ENCODE assay signal across 1 cellular context in the genomic region with DNA sequence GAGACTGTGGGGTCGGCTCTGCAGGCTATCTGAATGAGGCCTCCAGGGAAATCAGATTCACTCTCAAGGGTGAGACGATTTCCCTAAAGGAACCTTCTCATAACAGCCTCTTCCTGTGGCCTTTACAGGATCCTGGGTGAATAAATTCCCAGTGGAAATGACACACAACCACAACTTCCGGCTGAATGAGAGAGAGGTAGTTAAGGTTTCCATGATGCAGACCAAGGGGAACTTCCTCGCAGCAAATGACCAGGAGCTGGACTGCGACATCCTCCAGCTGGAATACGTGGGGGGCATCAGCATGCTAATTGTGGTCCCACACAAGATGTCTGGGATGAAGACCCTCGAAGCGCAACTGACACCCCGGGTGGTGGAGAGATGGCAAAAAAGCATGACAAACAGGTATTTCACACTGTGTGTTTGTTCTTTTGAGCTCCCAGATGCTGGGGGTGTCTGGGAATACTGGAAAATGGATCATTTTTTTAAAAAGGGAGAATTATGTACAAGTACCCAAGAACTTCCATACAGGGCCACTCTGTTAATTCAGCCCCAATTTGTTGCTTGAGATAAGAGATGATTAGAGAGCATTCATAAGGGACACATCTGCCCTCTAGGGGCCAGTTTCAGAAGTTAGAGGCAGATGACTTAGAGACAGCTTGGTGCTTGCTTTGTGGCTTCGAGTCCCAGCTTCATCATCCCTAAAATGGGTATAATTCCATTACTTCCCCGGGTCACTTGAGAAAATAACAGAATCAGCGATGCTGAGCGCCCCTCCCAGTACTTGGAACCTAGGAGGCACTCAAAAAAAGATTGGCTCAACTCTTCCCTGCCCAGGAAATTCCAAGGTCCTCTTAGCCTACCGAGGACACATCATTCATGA.
TF ChIP-seq lines count a peak whose summit lies in the region.

No MANE protein-coding gene starts in this region.

TF ChIP-seq in K562, 482 proteins besides CTCF, POLR2A, EP300 and RAD21 (continued from another document):
- TF ChIP-seq, protein P1, sequence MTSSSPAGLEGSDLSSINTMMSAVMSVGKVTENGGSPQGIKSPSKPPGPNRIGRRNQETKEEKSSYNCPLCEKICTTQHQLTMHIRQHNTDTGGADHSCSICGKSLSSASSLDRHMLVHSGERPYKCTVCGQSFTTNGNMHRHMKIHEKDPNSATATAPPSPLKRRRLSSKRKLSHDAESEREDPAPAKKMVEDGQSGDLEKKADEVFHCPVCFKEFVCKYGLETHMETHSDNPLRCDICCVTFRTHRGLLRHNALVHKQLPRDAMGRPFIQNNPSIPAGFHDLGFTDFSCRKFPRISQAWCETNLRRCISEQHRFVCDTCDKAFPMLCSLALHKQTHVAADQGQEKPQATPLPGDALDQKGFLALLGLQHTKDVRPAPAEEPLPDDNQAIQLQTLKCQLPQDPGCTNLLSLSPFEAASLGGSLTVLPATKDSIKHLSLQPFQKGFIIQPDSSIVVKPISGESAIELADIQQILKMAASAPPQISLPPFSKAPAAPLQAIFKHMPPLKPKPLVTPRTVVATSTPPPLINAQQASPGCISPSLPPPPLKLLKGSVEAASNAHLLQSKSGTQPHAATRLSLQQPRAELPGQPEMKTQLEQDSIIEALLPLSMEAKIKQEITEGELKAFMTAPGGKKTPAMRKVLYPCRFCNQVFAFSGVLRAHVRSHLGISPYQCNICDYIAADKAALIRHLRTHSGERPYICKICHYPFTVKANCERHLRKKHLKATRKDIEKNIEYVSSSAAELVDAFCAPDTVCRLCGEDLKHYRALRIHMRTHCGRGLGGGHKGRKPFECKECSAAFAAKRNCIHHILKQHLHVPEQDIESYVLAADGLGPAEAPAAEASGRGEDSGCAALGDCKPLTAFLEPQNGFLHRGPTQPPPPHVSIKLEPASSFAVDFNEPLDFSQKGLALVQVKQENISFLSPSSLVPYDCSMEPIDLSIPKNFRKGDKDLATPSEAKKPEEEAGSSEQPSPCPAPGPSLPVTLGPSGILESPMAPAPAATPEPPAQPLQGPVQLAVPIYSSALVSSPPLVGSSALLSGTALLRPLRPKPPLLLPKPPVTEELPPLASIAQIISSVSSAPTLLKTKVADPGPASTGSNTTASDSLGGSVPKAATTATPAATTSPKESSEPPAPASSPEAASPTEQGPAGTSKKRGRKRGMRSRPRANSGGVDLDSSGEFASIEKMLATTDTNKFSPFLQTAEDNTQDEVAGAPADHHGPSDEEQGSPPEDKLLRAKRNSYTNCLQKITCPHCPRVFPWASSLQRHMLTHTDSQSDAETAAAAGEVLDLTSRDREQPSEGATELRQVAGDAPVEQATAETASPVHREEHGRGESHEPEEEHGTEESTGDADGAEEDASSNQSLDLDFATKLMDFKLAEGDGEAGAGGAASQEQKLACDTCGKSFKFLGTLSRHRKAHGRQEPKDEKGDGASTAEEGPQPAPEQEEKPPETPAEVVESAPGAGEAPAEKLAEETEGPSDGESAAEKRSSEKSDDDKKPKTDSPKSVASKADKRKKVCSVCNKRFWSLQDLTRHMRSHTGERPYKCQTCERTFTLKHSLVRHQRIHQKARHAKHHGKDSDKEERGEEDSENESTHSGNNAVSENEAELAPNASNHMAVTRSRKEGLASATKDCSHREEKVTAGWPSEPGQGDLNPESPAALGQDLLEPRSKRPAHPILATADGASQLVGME (CRISPR knock-in tag; IDR thresholded peaks at IDR 0.05): peak; percentile 87; the same call in 1 of the 2 replicates
- TF ChIP-seq, protein P2, sequence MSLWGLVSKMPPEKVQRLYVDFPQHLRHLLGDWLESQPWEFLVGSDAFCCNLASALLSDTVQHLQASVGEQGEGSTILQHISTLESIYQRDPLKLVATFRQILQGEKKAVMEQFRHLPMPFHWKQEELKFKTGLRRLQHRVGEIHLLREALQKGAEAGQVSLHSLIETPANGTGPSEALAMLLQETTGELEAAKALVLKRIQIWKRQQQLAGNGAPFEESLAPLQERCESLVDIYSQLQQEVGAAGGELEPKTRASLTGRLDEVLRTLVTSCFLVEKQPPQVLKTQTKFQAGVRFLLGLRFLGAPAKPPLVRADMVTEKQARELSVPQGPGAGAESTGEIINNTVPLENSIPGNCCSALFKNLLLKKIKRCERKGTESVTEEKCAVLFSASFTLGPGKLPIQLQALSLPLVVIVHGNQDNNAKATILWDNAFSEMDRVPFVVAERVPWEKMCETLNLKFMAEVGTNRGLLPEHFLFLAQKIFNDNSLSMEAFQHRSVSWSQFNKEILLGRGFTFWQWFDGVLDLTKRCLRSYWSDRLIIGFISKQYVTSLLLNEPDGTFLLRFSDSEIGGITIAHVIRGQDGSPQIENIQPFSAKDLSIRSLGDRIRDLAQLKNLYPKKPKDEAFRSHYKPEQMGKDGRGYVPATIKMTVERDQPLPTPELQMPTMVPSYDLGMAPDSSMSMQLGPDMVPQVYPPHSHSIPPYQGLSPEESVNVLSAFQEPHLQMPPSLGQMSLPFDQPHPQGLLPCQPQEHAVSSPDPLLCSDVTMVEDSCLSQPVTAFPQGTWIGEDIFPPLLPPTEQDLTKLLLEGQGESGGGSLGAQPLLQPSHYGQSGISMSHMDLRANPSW (CRISPR knock-in tag; IDR thresholded peaks at IDR 0.05): no peak
- TF ChIP-seq JUND (IDR thresholded peaks at IDR 0.05; ENCODE audit: borderline replicate concordance, low read depth, low read length): peak; percentile 86; the same call in 1 of the 2 replicates
- no peak for TF ChIP-seq JUND (tag; IDR thresholded peaks at IDR 0.05; ENCODE audit: borderline replicate concordance, low read depth, low read length)
- no peak for TF ChIP-seq ADNP (tag; IDR thresholded peaks at IDR 0.05)
- TF ChIP-seq SAP30 (IDR thresholded peaks at IDR 0.05; ENCODE audit: borderline replicate concordance, insufficient read depth, low read depth, low read length, poor library complexity, severe bottlenecking): no peak
- TF ChIP-seq BHLHE40 (IDR thresholded peaks at IDR 0.05; ENCODE audit: low read length): peak; percentile 69
- no peak for TF ChIP-seq BRD9 (IDR thresholded peaks at IDR 0.05; ENCODE audit: low read depth, partially characterized antibody)
- no peak for TF ChIP-seq CHD2 (IDR thresholded peaks at IDR 0.05; ENCODE audit: low read depth, low read length)
- TF ChIP-seq, protein P3, sequence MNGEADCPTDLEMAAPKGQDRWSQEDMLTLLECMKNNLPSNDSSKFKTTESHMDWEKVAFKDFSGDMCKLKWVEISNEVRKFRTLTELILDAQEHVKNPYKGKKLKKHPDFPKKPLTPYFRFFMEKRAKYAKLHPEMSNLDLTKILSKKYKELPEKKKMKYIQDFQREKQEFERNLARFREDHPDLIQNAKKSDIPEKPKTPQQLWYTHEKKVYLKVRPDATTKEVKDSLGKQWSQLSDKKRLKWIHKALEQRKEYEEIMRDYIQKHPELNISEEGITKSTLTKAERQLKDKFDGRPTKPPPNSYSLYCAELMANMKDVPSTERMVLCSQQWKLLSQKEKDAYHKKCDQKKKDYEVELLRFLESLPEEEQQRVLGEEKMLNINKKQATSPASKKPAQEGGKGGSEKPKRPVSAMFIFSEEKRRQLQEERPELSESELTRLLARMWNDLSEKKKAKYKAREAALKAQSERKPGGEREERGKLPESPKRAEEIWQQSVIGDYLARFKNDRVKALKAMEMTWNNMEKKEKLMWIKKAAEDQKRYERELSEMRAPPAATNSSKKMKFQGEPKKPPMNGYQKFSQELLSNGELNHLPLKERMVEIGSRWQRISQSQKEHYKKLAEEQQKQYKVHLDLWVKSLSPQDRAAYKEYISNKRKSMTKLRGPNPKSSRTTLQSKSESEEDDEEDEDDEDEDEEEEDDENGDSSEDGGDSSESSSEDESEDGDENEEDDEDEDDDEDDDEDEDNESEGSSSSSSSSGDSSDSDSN (IDR thresholded peaks at IDR 0.05; ENCODE audit: borderline replicate concordance in 1 of 2, low read depth in 2 of 2, low read length in 2 of 2): peak in 1 of 2 experiments; percentile 55; a peak in 1 of 4 replicates
- TF ChIP-seq ZNF384 (IDR thresholded peaks at IDR 0.05; ENCODE audit: low read depth, low read length): no peak
- peak; percentile 81 to 82; a peak in 2 of 4 replicates for TF ChIP-seq TBL1XR1 (IDR thresholded peaks at IDR 0.05; ENCODE audit: low read length in 2 of 2)
- no peak for TF ChIP-seq CTBP1 (IDR thresholded peaks at IDR 0.05; ENCODE audit: borderline replicate concordance)
- TF ChIP-seq KAT7 (CRISPR knock-in tag; IDR thresholded peaks at IDR 0.05; ENCODE audit: borderline replicate concordance): no peak
- TF ChIP-seq KDM5B (IDR thresholded peaks at IDR 0.05; ENCODE audit: insufficient replicate concordance, low read depth, low read length): no peak
- TF ChIP-seq ZSCAN29 (IDR thresholded peaks at IDR 0.05): no peak
- TF ChIP-seq, protein P4, sequence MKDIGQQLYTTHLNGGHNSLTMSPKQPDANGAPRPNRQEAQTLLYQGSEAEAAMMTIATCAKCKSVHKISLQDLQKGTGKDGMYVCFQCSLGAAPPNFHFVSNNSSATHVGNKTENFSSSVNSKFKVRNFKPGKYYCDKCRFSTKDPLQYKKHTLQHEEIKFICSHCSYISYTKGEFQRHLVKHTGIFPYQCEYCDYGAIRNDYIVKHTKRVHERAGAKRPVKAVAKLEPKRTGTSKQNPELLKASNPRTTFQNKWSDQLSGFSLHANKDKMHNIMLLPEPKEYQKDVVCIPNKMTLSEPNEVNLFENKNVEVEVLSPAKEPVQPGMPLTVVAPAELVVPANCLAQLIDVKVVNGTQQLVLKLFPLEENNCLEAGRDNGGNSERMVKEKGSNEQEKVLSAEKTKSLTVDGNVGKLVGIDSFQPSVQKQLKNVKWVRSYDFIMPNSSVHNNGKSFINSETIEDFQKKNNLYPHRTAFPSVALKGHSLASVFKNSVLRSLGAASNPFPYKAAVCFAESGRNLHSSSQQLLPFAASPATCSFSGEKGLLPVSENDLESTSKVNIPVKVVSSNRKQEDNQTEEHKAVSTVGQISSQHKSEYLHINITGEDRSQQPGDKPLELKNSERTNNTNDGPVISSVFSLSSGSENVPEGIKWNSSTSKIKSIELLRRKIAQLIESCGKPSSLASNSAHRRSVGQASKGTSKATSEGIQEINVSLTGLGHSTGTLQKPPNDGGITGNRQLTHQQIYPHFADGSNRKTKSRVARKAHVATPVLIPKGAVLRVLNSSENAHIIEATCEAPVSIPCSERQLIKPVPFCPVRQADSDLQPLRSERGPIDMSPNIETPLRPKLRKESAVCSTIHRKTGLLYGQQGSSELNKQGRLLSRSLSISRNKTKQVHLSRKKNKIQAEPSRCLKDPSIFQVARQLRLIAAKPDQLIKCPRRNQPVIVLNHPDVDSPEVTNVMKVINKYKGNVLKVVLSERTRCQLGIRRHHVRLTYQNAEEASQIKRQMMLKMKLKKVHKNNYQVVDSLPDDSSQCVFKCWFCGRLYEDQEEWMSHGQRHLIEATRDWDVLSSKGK (CRISPR knock-in tag; IDR thresholded peaks at IDR 0.05): no peak
- TF ChIP-seq TRIM24 (IDR thresholded peaks at IDR 0.05): no peak
TF ChIP-seq in K562: peak in this region for 68.
